8 cellular contexts compared by ENCODE assay signal in genomic region chr5:15008476-15008875, GRCh38.
DNase-seq lines count a peak whose midpoint lies in the region; ATAC-seq and TF ChIP-seq lines count a peak whose summit lies in the region.

No MANE protein-coding gene starts in this region.

- WGBS in thyroid gland, 2 donors: 12 to 26% methylated on average over 8 of the region's 8 CpGs

- intact Hi-C loops in thyroid gland (cut with DNase I): no loop called here

- H3K4me1 ChIP-seq in thyroid gland: peaks cover 7 to 24% of the 10 kb centered on the region in 2 donors

- no peak overlapping the region for H3K4me3 ChIP-seq in thyroid gland (replicated peaks in 1 of 3)

- no peak for TF ChIP-seq POLR2A in thyroid gland (IDR thresholded peaks at IDR 0.05)

- H3K27ac ChIP-seq in thyroid gland: peak overlapping the region; percentile 57 to 80 (median 76)

- no peaks in the 10 kb centered on the region for H3K27me3 ChIP-seq in thyroid gland

- DNase-seq in DMS 273 (lab: John Stamatoyannopoulos, UW; ENCODE audit: unreplicated experiment) (peak; percentile 31), DMS 273 treated with DMSO at 0.1 percent for 48 hours (lab: John Stamatoyannopoulos, UW) (no peak), amniotic epithelial cell (ENCODE audit: low read depth) (peak; percentile 95), iris pigment epithelial cell (ENCODE audit: low read depth) (peak; percentile 98), thyroid gland (peak; percentile 90 to 95), NAMALWA (ENCODE audit: low spot score) (no peak), superior temporal gyrus (ENCODE audit: extremely low spot score) (no peak)

- no peaks in the 10 kb centered on the region for H3K36me3 ChIP-seq in thyroid gland

- H3K9me3 ChIP-seq in thyroid gland: no peaks in the 10 kb centered on the region

- TF ChIP-seq CTCF in thyroid gland (IDR thresholded peaks at IDR 0.05): no peak

- ATAC-seq in GM19035 (IDR thresholded peaks at IDR 0.05; ENCODE audit: unreplicated experiment): no peak

Comparison
In these comparisons a context has a peak if more than half of its experiments do, and no peak if none do; other contexts are left out.
1. DNase-seq: peak in DMS 273 (single experiment), amniotic epithelial cell (single experiment), iris pigment epithelial cell (single experiment) and thyroid gland (2 of 2); none in DMS 273 treated with DMSO at 0.1 percent for 48 hours (single experiment), NAMALWA (single experiment) and superior temporal gyrus (single experiment).